10 cellular contexts compared by ENCODE assay signal in genomic region chr19:2048104-2048958, GRCh38. TPM values are rescaled to one million over a fixed set of nuclear protein-coding genes. Genes with fewer than 3 reads are reported as not detected.
DNase-seq lines count a peak whose midpoint lies in the region; ATAC-seq, FAIRE-seq and TF ChIP-seq lines count a peak whose summit lies in the region.
"Had no signal": no experiment of that assay in that cellular context is flagged by ENCODE, and none has a peak within 500 bp of the region (broad histone marks: within the 10 kb centered on the region; RNA-seq: fewer than 3 reads in every experiment).

No MANE protein-coding gene starts in this region.

- DNase-seq in activated naive CD4-positive, alpha-beta T cell treated with anti-CD3 and anti-CD28 coated beads, Interleukin-2, amount 50 U/mL, for 16 hours = no peak
- DNase-seq in bronchial epithelial cell (ENCODE audit: low read depth) (no peak), mesothelial cell of epicardium (ENCODE audit: low spot score in 2 of 2, unreplicated experiment in 2 of 2) (no peak), upper lobe of right lung (no peak), NK-92 (lab: John Stamatoyannopoulos, UW; ENCODE audit: unreplicated experiment) (no peak), iPS-NIHi11 (ENCODE audit: low spot score) (no peak), retina (no peak)
- DNase-seq: NCI-H2029 treated with DMSO at 0.1 percent for 48 hours had no signal

- FAIRE-seq in bronchial epithelial cell (lab: Jason Lieb, UNC) = no peak
- FAIRE-seq: islet of Langerhans had no signal

- H3K4me3 Mint-ChIP-seq in activated naive CD4-positive, alpha-beta T cell treated with anti-CD3 and anti-CD28 coated beads, Interleukin-2, amount 50 U/mL, for 24 hours = peak overlapping the region; percentile 42
- peak overlapping the region; percentile 80 for H3K4me3 Mint-ChIP-seq in mesothelial cell of epicardium

- peaks cover 52% of the 10 kb centered on the region for H3K4me1 Mint-ChIP-seq in activated naive CD4-positive, alpha-beta T cell treated with anti-CD3 and anti-CD28 coated beads, Interleukin-2, amount 50 U/mL, for 24 hours
- peaks cover 14% of the 10 kb centered on the region for H3K4me1 Mint-ChIP-seq in mesothelial cell of epicardium

- H3K27ac ChIP-seq in upper lobe of right lung = peak overlapping the region; percentile 95

- no peaks in the 10 kb centered on the region for H3K9me3 ChIP-seq in upper lobe of right lung

- no peaks in the 10 kb centered on the region for H3K9me3 Mint-ChIP-seq in activated naive CD4-positive, alpha-beta T cell treated with anti-CD3 and anti-CD28 coated beads, Interleukin-2, amount 50 U/mL, for 24 hours
- no peaks in the 10 kb centered on the region for H3K9me3 Mint-ChIP-seq in mesothelial cell of epicardium

- H3K4me1 ChIP-seq in upper lobe of right lung = peaks cover 76% of the 10 kb centered on the region

- no peaks in the 10 kb centered on the region for H3K27me3 Mint-ChIP-seq in activated naive CD4-positive, alpha-beta T cell treated with anti-CD3 and anti-CD28 coated beads, Interleukin-2, amount 50 U/mL, for 24 hours
- H3K27me3 Mint-ChIP-seq in mesothelial cell of epicardium (ENCODE audit: low read depth) = no peaks in the 10 kb centered on the region

- peak overlapping the region; percentile 12 for H3K27ac Mint-ChIP-seq in activated naive CD4-positive, alpha-beta T cell treated with anti-CD3 and anti-CD28 coated beads, Interleukin-2, amount 50 U/mL, for 24 hours
- no peak overlapping the region for H3K27ac Mint-ChIP-seq in mesothelial cell of epicardium

- H3K4me3 ChIP-seq in bronchial epithelial cell (ENCODE audit: low read depth, low read length) = peak overlapping the region; percentile 80
- H3K4me3 ChIP-seq in upper lobe of right lung = peak overlapping the region; percentile 97

- ATAC-seq in upper lobe of right lung = no peak

- intact Hi-C loops in upper lobe of right lung (cut with DNase I) = no loop called here

- no peak for TF ChIP-seq CTCF in bronchial epithelial cell (IDR thresholded peaks at IDR 0.05; ENCODE audit: insufficient read depth, low read length, severe bottlenecking)
- TF ChIP-seq CTCF in mesothelial cell of epicardium (IDR thresholded peaks at IDR 0.05; ENCODE audit: unreplicated experiment) = no peak
- TF ChIP-seq CTCF in upper lobe of right lung (IDR thresholded peaks at IDR 0.05) = no peak

- peaks cover 61% of the 10 kb centered on the region for H3K36me3 ChIP-seq in bronchial epithelial cell (ENCODE audit: control insufficient read depth, insufficient read depth, low read length)
- H3K36me3 ChIP-seq in upper lobe of right lung = peaks cover 57% of the 10 kb centered on the region

- no peaks in the 10 kb centered on the region for H3K36me3 Mint-ChIP-seq in activated naive CD4-positive, alpha-beta T cell treated with anti-CD3 and anti-CD28 coated beads, Interleukin-2, amount 50 U/mL, for 24 hours
- H3K36me3 Mint-ChIP-seq in mesothelial cell of epicardium = no peaks in the 10 kb centered on the region

- H3K27me3 ChIP-seq in bronchial epithelial cell (ENCODE audit: control insufficient read depth, insufficient read depth, low read length) = no peaks in the 10 kb centered on the region
- no peaks in the 10 kb centered on the region for H3K27me3 ChIP-seq in upper lobe of right lung

RNA-seq across cellular contexts. Expression of gene MKNK2, which starts 2.7 kb away (rescaled TPM):
- 251 and 1,002 TPM in 2 replicates for total RNA-seq in bronchial epithelial cell
- total RNA-seq in mesothelial cell of epicardium = 92.6 to 97.1 TPM (median 95.9 TPM) in 3 replicates
- 314 TPM for total RNA-seq in upper lobe of right lung

RNA-seq across cellular contexts. Expression of gene BTBD2, which starts 32.8 kb away (rescaled TPM):
- 23.2 and 30.6 TPM in 2 replicates for total RNA-seq in bronchial epithelial cell
- total RNA-seq in mesothelial cell of epicardium = 112 to 118 TPM (median 114 TPM) in 3 replicates
- 56.5 TPM for total RNA-seq in upper lobe of right lung

RNA-seq across cellular contexts. Expression of gene MOB3A, which starts 47.8 kb away (rescaled TPM):
- total RNA-seq in bronchial epithelial cell = 15.8 and 19.5 TPM in 2 replicates
- 33.0 to 34.7 TPM (median 34.1 TPM) in 3 replicates for total RNA-seq in mesothelial cell of epicardium
- 58.8 TPM for total RNA-seq in upper lobe of right lung

RNA-seq across cellular contexts. Expression of gene IZUMO4, which starts 48.4 kb away (rescaled TPM):
- total RNA-seq in bronchial epithelial cell = 3.7 and 5.9 TPM in 2 replicates
- total RNA-seq in mesothelial cell of epicardium = 11.0 to 14.4 TPM (median 13.8 TPM) in 3 replicates
- 6.8 TPM for total RNA-seq in upper lobe of right lung
